23 cellular contexts compared by ENCODE assay signal in genomic region chrX:536616-537015, GRCh38.
A peak's percentile ranks its signal among the peaks of the same experiment; 100 is the strongest.
DNase-seq lines count a peak whose midpoint lies in the region; ATAC-seq, FAIRE-seq and TF ChIP-seq lines count a peak whose summit lies in the region.
"Had no signal": no experiment of that assay in that cellular context is flagged by ENCODE, and none has a peak within 500 bp of the region (broad histone marks: within the 10 kb centered on the region; RNA-seq: fewer than 3 reads in every experiment).

No MANE protein-coding gene starts in this region.

- no peak overlapping the region for H2AFZ ChIP-seq in H1 (ENCODE audit: low read length)

- no peaks in the 10 kb centered on the region for H3K9me3 ChIP-seq in H1 (ENCODE audit: insufficient read depth in 2 of 2, low read depth in 1 of 2, low read length in 1 of 2)
- no peaks in the 10 kb centered on the region for H3K9me3 ChIP-seq in upper lobe of right lung
- no peaks in the 10 kb centered on the region for H3K9me3 ChIP-seq in colonic mucosa
- H3K9me3 ChIP-seq: A549; BLaER1 treated with 17β-estradiol and CSF1 and Interleukin-3, amounts not matched to agents 10 nM and 100 nM; Caco-2 had no signal

- peak overlapping the region; percentile 79 for H2BK120ac ChIP-seq in H1 (replicated peaks; ENCODE audit: low read depth, low read length)

- H3K4me1 ChIP-seq in H1 (replicated peaks in 1 of 4; ENCODE audit: control insufficient read depth in 3 of 4, insufficient read depth in 4 of 4, low read length in 3 of 4) (peaks cover 0 to 4% (median 2%) of the 10 kb centered on the region in 4 experiments; a peak in 3 of 7 replicates), upper lobe of right lung (no peaks in the 10 kb centered on the region), colonic mucosa (no peaks in the 10 kb centered on the region)
- H3K4me1 ChIP-seq: A549, Caco-2 had no signal

- H2BK12ac ChIP-seq in H1 (ENCODE audit: low read depth, low read length), result 0 out of 2 replicates have a peak overlapping the region, but pooled peaks have one; percentile 63

- H3K79me1 ChIP-seq in H1 (ENCODE audit: low read depth, low read length), result no peaks in the 10 kb centered on the region

- H2BK20ac ChIP-seq in H1 (ENCODE audit: low read length), result peak overlapping the region; percentile 13; the same call in 1 of the 2 replicates

- H4K20me1 ChIP-seq in H1 (replicated peaks in 1 of 2; ENCODE audit: control insufficient read depth in 1 of 2, insufficient read depth in 2 of 2, low read length in 2 of 2), result no peaks in the 10 kb centered on the region
- H4K20me1 ChIP-seq: BLaER1 treated with 17β-estradiol and CSF1 and Interleukin-3, amounts not matched to agents 10 nM and 100 nM had no signal

- H3K4me2 ChIP-seq in H1 (ENCODE audit: insufficient read depth in 1 of 2, low read depth in 2 of 2, low read length in 2 of 2), result no peak overlapping the region
- H3K4me2 ChIP-seq: A549; BLaER1 treated with 17β-estradiol and CSF1 and Interleukin-3, amounts not matched to agents 10 nM and 100 nM had no signal

- H4K91ac ChIP-seq in H1 (replicated peaks; ENCODE audit: insufficient read length, low read length), result no peak overlapping the region

- no peak overlapping the region for H3K23ac ChIP-seq in H1 (ENCODE audit: insufficient read length)

- TF ChIP-seq POLR2A in H1 (IDR thresholded peaks at IDR 0.05; ENCODE audit: control extremely low read depth in 1 of 2, low read depth in 2 of 2, low read length in 2 of 2), result no peak

- H3K27me3 ChIP-seq in H1 (replicated peaks in 1 of 4; ENCODE audit: control insufficient read depth in 3 of 4, extremely low read depth in 1 of 4, insufficient read depth in 3 of 4, low read length in 3 of 4) (no peaks in the 10 kb centered on the region), upper lobe of right lung (no peaks in the 10 kb centered on the region), colonic mucosa (no peaks in the 10 kb centered on the region)
- H3K27me3 ChIP-seq: BLaER1 treated with 17β-estradiol and CSF1 and Interleukin-3, amounts not matched to agents 10 nM and 100 nM had no signal

- H4K5ac ChIP-seq in H1 (ENCODE audit: insufficient read length, low read depth, low read length), result no peak overlapping the region

- in situ Hi-C loops in GM13976 (cut with MboI; ENCODE audit: low sequenced_read_pairs, unreplicated experiment), result no loop called here

- H3K27ac ChIP-seq in H1 (ENCODE audit: low read depth, low read length), result no peak overlapping the region
- no peak overlapping the region for H3K27ac ChIP-seq in upper lobe of right lung
- no peak overlapping the region for H3K27ac ChIP-seq in colonic mucosa
- H3K27ac ChIP-seq: 22Rv1; A549; BLaER1 treated with 17β-estradiol and CSF1 and Interleukin-3, amounts not matched to agents 10 nM and 100 nM; C4-2B had no signal

- H3K23me2 ChIP-seq in H1 (ENCODE audit: low read depth, low read length), result no peaks in the 10 kb centered on the region

- ATAC-seq in Right ventricle myocardium inferior (no peak), upper lobe of right lung (no peak), GM19455 (IDR thresholded peaks at IDR 0.05; ENCODE audit: unreplicated experiment) (no peak)
- ATAC-seq: A549; CD8-positive, alpha-beta T cell had no signal

- FAIRE-seq in H1 (lab: Jason Lieb, UNC), result no peak
- FAIRE-seq: A549, D721Med, G401.6, GM12891, GM18507 had no signal

- H3K9ac ChIP-seq in H1 (replicated peaks in 1 of 4; ENCODE audit: extremely low read depth in 1 of 4, low read depth in 3 of 4, low read length in 3 of 4) (no peak overlapping the region), colonic mucosa (ENCODE audit: low read depth in 2 of 2, low read length in 2 of 2) (no peak overlapping the region)
- H3K9ac ChIP-seq: BLaER1 treated with 17β-estradiol and CSF1 and Interleukin-3, amounts not matched to agents 10 nM and 100 nM had no signal

- POLR2A ChIA-PET in H1 (lab: Charles Lee; ENCODE audit: partially characterized antibody), result no interaction called here

- CTCF ChIA-PET in H1 (lab: Charles Lee; ENCODE audit: partially characterized antibody), result no interaction called here

- no peak overlapping the region for H3K18ac ChIP-seq in H1 (ENCODE audit: extremely low read depth, low read length)

- H2BK5ac ChIP-seq in H1 (ENCODE audit: low read depth, low read length), result no peak overlapping the region

- TF ChIP-seq CTCF in H1 (IDR thresholded peaks at IDR 0.05; ENCODE audit: control extremely low read depth in 1 of 3, insufficient read depth in 1 of 3, low read depth in 1 of 3, low read length in 3 of 3) (no peak), upper lobe of right lung (IDR thresholded peaks at IDR 0.05) (no peak), colonic mucosa (IDR thresholded peaks at IDR 0.05) (no peak), GM13976 (IDR thresholded peaks at IDR 0.05; ENCODE audit: borderline replicate concordance, control extremely low read depth, extremely low read depth, insufficient read depth, missing control alignments) (no peak)

- intact Hi-C loops in Right ventricle myocardium inferior (cut with DNase I) (no loop called here), cardiac septum (cut with DNase I) (no loop called here), upper lobe of right lung (cut with DNase I) (no loop called here), colonic mucosa (cut with DNase I) (no loop called here)

- no peak for TF ChIP-seq EP300 in H1 (IDR thresholded peaks at IDR 0.05; ENCODE audit: borderline replicate concordance in 1 of 2, low read depth in 2 of 2, low read length in 2 of 2)

- no peak overlapping the region; the same call in 1 of the 2 replicates for H4K8ac ChIP-seq in H1 (ENCODE audit: extremely low read depth, insufficient read depth, low read length)

- H3K36me3 ChIP-seq in H1 (ENCODE audit: control insufficient read depth in 2 of 4, insufficient read depth in 4 of 4, low read length in 3 of 4) (no peaks in the 10 kb centered on the region), upper lobe of right lung (no peaks in the 10 kb centered on the region), colonic mucosa (no peaks in the 10 kb centered on the region)
- H3K36me3 ChIP-seq: BLaER1 treated with 17β-estradiol and CSF1 and Interleukin-3, amounts not matched to agents 10 nM and 100 nM had no signal

- no peak for TF ChIP-seq RAD21 in H1 (IDR thresholded peaks at IDR 0.05 in 1 of 2, conservative IDR thresholded peaks at IDR 0.05 in 1 of 2; ENCODE audit: low read depth in 2 of 2, low read length in 2 of 2)

- H3K4ac ChIP-seq in H1 (replicated peaks; ENCODE audit: insufficient read length, low read depth, low read length), result no peak overlapping the region

- 97% methylated on average over 11 of the region's 19 CpGs; no CpG with 5 or more reads in 1 of the 2 experiments for WGBS in H1 (ENCODE audit: extremely low coverage in 1 of 2, insufficient coverage in 1 of 2, insufficient read length in 1 of 2, insufficient replicate concordance in 2 of 2, low coverage in 1 of 2, low lambda C conversion rate in 2 of 2, missing lambda C conversion rate in 1 of 2), 2 experiments

- H2BK15ac ChIP-seq in H1 (ENCODE audit: low read length), result no peak overlapping the region

- no peak overlapping the region for H2AK5ac ChIP-seq in H1 (ENCODE audit: low read depth, low read length)

- no peak overlapping the region for H3K14ac ChIP-seq in H1 (ENCODE audit: insufficient read length)

- H3K56ac ChIP-seq in H1 (replicated peaks; ENCODE audit: insufficient read length, low read depth, low read length), result no peak overlapping the region

- peak; percentile 65 for DNase-seq in Right ventricle myocardium inferior (ENCODE audit: missing footprints)
- no peak for DNase-seq in cardiac septum (ENCODE audit: low spot score)
- DNase-seq in H1 (ENCODE audit: low read depth in 1 of 2, low spot score in 2 of 2), result no peak
- DNase-seq in mesenteric fat pad (ENCODE audit: low spot score), result peak; percentile 81
- peak; percentile 11 for DNase-seq in upper lobe of right lung
- DNase-seq in colonic mucosa, result no peak
- no peak for DNase-seq in GM13976 (ENCODE audit: low spot score)
- DNase-seq: AML-193; Caco-2; Calu3; CD4-positive, alpha-beta T cell; CD8-positive, alpha-beta T cell; DMS79 treated with DMSO at 0.1 percent for 48 hours; GF-D8 had no signal

- H3K79me2 ChIP-seq in H1 (ENCODE audit: control insufficient read depth in 1 of 2, insufficient read depth in 2 of 2, low read length in 2 of 2), result no peaks in the 10 kb centered on the region

- H3K4me3 ChIP-seq in H1 (ENCODE audit: extremely low read depth in 1 of 4, insufficient read depth in 2 of 4, low read depth in 3 of 4, low read length in 4 of 4), result no peak overlapping the region
- H3K4me3 ChIP-seq in upper lobe of right lung, result no peak overlapping the region
- H3K4me3 ChIP-seq in colonic mucosa, result no peak overlapping the region
- H3K4me3 ChIP-seq: A549; BLaER1 treated with 17β-estradiol and CSF1 and Interleukin-3, amounts not matched to agents 10 nM and 100 nM had no signal

TF ChIP-seq in H1, 55 proteins besides CTCF, POLR2A, EP300 and RAD21:
- TF ChIP-seq MAFK (IDR thresholded peaks at IDR 0.05; ENCODE audit: low read depth, low read length) (no peak), NANOG (IDR thresholded peaks at IDR 0.05; ENCODE audit: insufficient read depth, low read depth, low read length, poor library complexity, severe bottlenecking) (no peak), BACH1 (IDR thresholded peaks at IDR 0.05; ENCODE audit: low read length) (no peak), CHD1 (IDR thresholded peaks at IDR 0.05; ENCODE audit: low read depth, low read length) (no peak), SUZ12 (IDR thresholded peaks at IDR 0.05; ENCODE audit: low read length) (no peak), CHD2 (IDR thresholded peaks at IDR 0.05; ENCODE audit: low read length) (no peak), SIX5 (IDR thresholded peaks at IDR 0.05; ENCODE audit: low read depth, low read length) (no peak), SP2 (IDR thresholded peaks at IDR 0.05; ENCODE audit: low read length) (no peak), NRF1 (IDR thresholded peaks at IDR 0.05; ENCODE audit: low read depth, low read length) (no peak), KDM4A (IDR thresholded peaks at IDR 0.05; ENCODE audit: low read depth, low read length, severe bottlenecking) (no peak), RNF2 (IDR thresholded peaks at IDR 0.05; ENCODE audit: borderline replicate concordance, low read depth, low read length, missing control alignments, poor library complexity, severe bottlenecking) (no peak), POLR2AphosphoS5 (IDR thresholded peaks at IDR 0.05; ENCODE audit: low read depth, low read length) (no peak), SP4 (IDR thresholded peaks at IDR 0.05; ENCODE audit: low read length) (no peak), ZNF274 (IDR thresholded peaks at IDR 0.05; ENCODE audit: borderline replicate concordance, extremely low read depth, low read length) (no peak)

Comparison
In these comparisons a context has a peak if more than half of its experiments do, and no peak if none do; other contexts are left out.
1. DNase-seq: peak in Right ventricle myocardium inferior (single experiment), mesenteric fat pad (single experiment) and upper lobe of right lung (single experiment); none in cardiac septum (single experiment), H1 (0 of 2), colonic mucosa (single experiment) and GM13976 (single experiment).